13 cellular contexts compared by ENCODE assay signal in genomic region chr5:172436874-172437369, GRCh38. TPM values are rescaled to one million over a fixed set of nuclear protein-coding genes. Genes with fewer than 3 reads are reported as not detected.
DNase-seq lines count a peak whose midpoint lies in the region; ATAC-seq and TF ChIP-seq lines count a peak whose summit lies in the region.
"Had no signal": no experiment of that assay in that cellular context is flagged by ENCODE, and none has a peak within 500 bp of the region (broad histone marks: within the 10 kb centered on the region; RNA-seq: fewer than 3 reads in every experiment).

No MANE protein-coding gene starts in this region.

- peaks cover 10% of the 10 kb centered on the region for H3K4me1 ChIP-seq in mucosa of stomach (ENCODE audit: control insufficient read depth, insufficient read depth, low read length)
- H3K4me1 ChIP-seq in A673 (ENCODE audit: insufficient read depth, low read length, poor library complexity, severe bottlenecking), result peaks cover 19% of the 10 kb centered on the region

- intact Hi-C loops in A673 (cut with micrococcal nuclease; ENCODE audit: unreplicated experiment), result no loop called here

- BruUV-seq in A673 (replicated peaks; lab: Mats Ljungman, UMichigan), result no TSS peak

- POLR2A ChIA-PET in RWPE1 (lab: Yijun Ruan, JAX; ENCODE audit: low non-redundant PET), result interaction anchor here (1.0 kb wide), 1 partner anchor 13 kb away, joined by 3 read pairs; no protein-coding TSS in a partner anchor
- POLR2A ChIA-PET in A673 (lab: Charles Lee; ENCODE audit: low non-redundant PET), result interaction anchor here (0.5 to 0.7 kb wide), 2 partner anchors 16 to 17 kb away, joined by 3 to 5 read pairs; no protein-coding TSS in a partner anchor

- H3K9me3 ChIP-seq in mucosa of stomach (ENCODE audit: control insufficient read depth, low read length) (no peaks in the 10 kb centered on the region), A673 (ENCODE audit: low read depth, low read length, poor library complexity, severe bottlenecking) (no peaks in the 10 kb centered on the region)

- H3K36me3 ChIP-seq in mucosa of stomach (ENCODE audit: control insufficient read depth, insufficient read depth, low read length) (no peaks in the 10 kb centered on the region), A673 (ENCODE audit: insufficient read depth, low read length, poor library complexity, severe bottlenecking) (no peaks in the 10 kb centered on the region)

- DNase-seq in RWPE1 (ENCODE audit: low spot score) (no peak), coronary artery (ENCODE audit: low spot score) (peak; percentile 69), substantia nigra (lab: John Stamatoyannopoulos, UW) (peak in 5 of 49 donors; percentile 26 to 61 (median 40)), A673 (ENCODE audit: low spot score) (no peak), NCI-H69 (lab: John Stamatoyannopoulos, UW) (no peak), SIG-M5 (lab: John Stamatoyannopoulos, UW) (no peak)
- DNase-seq: activated CD4-positive, alpha-beta T cell treated with anti-CD3 and anti-CD28 coated beads, Interleukin-2, amount 50 U/mL, for 4 hours; activated T-cell treated with anti-CD3 and anti-CD28 coated beads, Interleukin-2, amount 50 U/mL, for 4 hours; kidney glomerular epithelial cell had no signal

- H3K9ac ChIP-seq in mucosa of stomach (ENCODE audit: low read length), result peak overlapping the region; percentile 12

- no peaks in the 10 kb centered on the region for H3K27me3 ChIP-seq in mucosa of stomach (ENCODE audit: control insufficient read depth, insufficient read depth, low read length)
- H3K27me3 ChIP-seq in A673 (replicated peaks; ENCODE audit: insufficient read depth, low read depth, low read length, poor library complexity), result no peaks in the 10 kb centered on the region

- H3K4me3 ChIP-seq in coronary artery, result no peak overlapping the region
- H3K4me3 ChIP-seq in mucosa of stomach (ENCODE audit: low read length), result no peak overlapping the region
- no peak overlapping the region for H3K4me3 ChIP-seq in A673 (ENCODE audit: low read depth, low read length, poor library complexity, severe bottlenecking)
- H3K4me3 ChIP-seq: K562 had no signal

- H3K27ac ChIP-seq in RWPE1 (peak overlapping the region; percentile 63), coronary artery (peak overlapping the region; percentile 21 to 73), substantia nigra (ENCODE audit: low read depth, low read length, poor library complexity, severe bottlenecking) (peak overlapping the region; percentile 81), A673 (ENCODE audit: low read depth, low read length, poor library complexity, severe bottlenecking) (no peak overlapping the region)
- H3K27ac ChIP-seq: C4-2B had no signal

- CTCF ChIA-PET in RWPE1 (lab: Yijun Ruan, JAX) (interaction anchor here (0.6 to 5.7 kb wide), 4 partner anchors 15 to 144 kb away, joined by 3 to 42 read pairs (median 7); partner anchors contain the start of gene SH3PXD2B), A673 (lab: Charles Lee) (interaction anchor here (0.6 to 1.2 kb wide), 3 partner anchors 14 to 25 kb away, joined by 3 to 21 read pairs (median 4); no protein-coding TSS in a partner anchor)

- no peak for TF ChIP-seq CTCF in RWPE1 (conservative IDR thresholded peaks at IDR 0.05; ENCODE audit: low read depth)
- no peak for TF ChIP-seq CTCF in coronary artery (IDR thresholded peaks at IDR 0.05)
- TF ChIP-seq CTCF in A673 (conservative IDR thresholded peaks at IDR 0.05; ENCODE audit: low read depth, low read length), result no peak

- no peak for ATAC-seq in HG03095 (IDR thresholded peaks at IDR 0.05; ENCODE audit: unreplicated experiment)
- ATAC-seq: activated T-cell treated with anti-CD3 and anti-CD28 coated beads, Interleukin-2, amount 50 U/mL, for 4 hours had no signal

RNA-seq across cellular contexts. Expression of gene SH3PXD2B, which starts 17.4 kb away (rescaled TPM):
- 28.1 and 32.1 TPM in 2 replicates for total RNA-seq in A673 (2021)
